Comparison of ENCODE assay signal across 1 cellular context in the genomic region with DNA sequence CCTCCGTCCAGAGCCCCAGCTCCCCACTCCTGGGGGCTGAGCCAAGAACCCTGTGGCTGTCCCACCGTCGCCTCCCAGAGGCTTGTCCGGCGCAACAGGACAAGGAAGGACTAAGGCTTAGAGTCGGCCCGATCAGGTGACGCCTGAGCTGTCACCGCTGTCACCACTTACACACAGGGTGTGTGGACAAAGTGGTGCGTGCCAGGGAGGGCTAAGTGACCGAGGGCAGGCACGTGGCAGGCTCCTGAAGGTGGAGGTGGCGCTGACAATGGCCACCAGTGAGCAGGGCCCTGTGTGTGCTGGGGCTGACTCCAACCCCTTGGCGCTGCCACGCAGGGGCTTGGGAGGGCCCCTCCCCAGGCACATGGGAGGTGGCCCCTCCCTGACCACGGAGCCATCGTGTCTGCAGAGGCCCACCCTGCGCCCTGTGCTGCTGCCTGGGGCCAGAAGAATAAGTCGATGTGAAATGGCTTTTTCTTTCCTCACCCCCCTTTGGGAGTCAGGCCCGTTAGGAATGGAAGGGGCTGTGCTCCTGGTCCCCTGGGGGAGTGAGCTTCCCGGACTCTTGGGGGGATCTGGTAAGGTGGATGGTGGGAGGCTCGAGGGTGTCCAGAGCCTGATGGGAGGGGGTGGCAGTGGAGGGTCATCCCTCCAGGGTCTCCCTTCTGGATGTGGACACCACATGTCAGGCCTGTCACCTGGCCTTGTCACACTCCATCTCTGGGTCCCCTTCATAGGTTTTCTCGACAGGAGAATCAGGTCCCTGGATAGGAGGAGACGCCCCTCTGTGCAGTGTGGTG.
A peak's percentile ranks its signal among the peaks of the same experiment; 100 is the strongest.
TF ChIP-seq lines count a peak whose summit lies in the region.

No MANE protein-coding gene starts in this region.

TF ChIP-seq in K562, 482 proteins besides CTCF, POLR2A, EP300 and RAD21 (continued from another document and continues in another):
- TF ChIP-seq, protein P1, sequence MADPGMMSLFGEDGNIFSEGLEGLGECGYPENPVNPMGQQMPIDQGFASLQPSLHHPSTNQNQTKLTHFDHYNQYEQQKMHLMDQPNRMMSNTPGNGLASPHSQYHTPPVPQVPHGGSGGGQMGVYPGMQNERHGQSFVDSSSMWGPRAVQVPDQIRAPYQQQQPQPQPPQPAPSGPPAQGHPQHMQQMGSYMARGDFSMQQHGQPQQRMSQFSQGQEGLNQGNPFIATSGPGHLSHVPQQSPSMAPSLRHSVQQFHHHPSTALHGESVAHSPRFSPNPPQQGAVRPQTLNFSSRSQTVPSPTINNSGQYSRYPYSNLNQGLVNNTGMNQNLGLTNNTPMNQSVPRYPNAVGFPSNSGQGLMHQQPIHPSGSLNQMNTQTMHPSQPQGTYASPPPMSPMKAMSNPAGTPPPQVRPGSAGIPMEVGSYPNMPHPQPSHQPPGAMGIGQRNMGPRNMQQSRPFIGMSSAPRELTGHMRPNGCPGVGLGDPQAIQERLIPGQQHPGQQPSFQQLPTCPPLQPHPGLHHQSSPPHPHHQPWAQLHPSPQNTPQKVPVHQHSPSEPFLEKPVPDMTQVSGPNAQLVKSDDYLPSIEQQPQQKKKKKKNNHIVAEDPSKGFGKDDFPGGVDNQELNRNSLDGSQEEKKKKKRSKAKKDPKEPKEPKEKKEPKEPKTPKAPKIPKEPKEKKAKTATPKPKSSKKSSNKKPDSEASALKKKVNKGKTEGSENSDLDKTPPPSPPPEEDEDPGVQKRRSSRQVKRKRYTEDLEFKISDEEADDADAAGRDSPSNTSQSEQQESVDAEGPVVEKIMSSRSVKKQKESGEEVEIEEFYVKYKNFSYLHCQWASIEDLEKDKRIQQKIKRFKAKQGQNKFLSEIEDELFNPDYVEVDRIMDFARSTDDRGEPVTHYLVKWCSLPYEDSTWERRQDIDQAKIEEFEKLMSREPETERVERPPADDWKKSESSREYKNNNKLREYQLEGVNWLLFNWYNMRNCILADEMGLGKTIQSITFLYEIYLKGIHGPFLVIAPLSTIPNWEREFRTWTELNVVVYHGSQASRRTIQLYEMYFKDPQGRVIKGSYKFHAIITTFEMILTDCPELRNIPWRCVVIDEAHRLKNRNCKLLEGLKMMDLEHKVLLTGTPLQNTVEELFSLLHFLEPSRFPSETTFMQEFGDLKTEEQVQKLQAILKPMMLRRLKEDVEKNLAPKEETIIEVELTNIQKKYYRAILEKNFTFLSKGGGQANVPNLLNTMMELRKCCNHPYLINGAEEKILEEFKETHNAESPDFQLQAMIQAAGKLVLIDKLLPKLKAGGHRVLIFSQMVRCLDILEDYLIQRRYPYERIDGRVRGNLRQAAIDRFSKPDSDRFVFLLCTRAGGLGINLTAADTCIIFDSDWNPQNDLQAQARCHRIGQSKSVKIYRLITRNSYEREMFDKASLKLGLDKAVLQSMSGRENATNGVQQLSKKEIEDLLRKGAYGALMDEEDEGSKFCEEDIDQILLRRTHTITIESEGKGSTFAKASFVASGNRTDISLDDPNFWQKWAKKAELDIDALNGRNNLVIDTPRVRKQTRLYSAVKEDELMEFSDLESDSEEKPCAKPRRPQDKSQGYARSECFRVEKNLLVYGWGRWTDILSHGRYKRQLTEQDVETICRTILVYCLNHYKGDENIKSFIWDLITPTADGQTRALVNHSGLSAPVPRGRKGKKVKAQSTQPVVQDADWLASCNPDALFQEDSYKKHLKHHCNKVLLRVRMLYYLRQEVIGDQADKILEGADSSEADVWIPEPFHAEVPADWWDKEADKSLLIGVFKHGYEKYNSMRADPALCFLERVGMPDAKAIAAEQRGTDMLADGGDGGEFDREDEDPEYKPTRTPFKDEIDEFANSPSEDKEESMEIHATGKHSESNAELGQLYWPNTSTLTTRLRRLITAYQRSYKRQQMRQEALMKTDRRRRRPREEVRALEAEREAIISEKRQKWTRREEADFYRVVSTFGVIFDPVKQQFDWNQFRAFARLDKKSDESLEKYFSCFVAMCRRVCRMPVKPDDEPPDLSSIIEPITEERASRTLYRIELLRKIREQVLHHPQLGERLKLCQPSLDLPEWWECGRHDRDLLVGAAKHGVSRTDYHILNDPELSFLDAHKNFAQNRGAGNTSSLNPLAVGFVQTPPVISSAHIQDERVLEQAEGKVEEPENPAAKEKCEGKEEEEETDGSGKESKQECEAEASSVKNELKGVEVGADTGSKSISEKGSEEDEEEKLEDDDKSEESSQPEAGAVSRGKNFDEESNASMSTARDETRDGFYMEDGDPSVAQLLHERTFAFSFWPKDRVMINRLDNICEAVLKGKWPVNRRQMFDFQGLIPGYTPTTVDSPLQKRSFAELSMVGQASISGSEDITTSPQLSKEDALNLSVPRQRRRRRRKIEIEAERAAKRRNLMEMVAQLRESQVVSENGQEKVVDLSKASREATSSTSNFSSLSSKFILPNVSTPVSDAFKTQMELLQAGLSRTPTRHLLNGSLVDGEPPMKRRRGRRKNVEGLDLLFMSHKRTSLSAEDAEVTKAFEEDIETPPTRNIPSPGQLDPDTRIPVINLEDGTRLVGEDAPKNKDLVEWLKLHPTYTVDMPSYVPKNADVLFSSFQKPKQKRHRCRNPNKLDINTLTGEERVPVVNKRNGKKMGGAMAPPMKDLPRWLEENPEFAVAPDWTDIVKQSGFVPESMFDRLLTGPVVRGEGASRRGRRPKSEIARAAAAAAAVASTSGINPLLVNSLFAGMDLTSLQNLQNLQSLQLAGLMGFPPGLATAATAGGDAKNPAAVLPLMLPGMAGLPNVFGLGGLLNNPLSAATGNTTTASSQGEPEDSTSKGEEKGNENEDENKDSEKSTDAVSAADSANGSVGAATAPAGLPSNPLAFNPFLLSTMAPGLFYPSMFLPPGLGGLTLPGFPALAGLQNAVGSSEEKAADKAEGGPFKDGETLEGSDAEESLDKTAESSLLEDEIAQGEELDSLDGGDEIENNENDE (IDR thresholded peaks at IDR 0.05; ENCODE audit: low read depth, low read length) = no peak
- TF ChIP-seq, protein P2, sequence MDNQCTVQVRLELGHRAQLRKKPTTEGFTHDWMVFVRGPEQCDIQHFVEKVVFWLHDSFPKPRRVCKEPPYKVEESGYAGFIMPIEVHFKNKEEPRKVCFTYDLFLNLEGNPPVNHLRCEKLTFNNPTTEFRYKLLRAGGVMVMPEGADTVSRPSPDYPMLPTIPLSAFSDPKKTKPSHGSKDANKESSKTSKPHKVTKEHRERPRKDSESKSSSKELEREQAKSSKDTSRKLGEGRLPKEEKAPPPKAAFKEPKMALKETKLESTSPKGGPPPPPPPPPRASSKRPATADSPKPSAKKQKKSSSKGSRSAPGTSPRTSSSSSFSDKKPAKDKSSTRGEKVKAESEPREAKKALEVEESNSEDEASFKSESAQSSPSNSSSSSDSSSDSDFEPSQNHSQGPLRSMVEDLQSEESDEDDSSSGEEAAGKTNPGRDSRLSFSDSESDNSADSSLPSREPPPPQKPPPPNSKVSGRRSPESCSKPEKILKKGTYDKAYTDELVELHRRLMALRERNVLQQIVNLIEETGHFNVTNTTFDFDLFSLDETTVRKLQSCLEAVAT (IDR thresholded peaks at IDR 0.05) = no peak
- TF ChIP-seq ZFX (CRISPR knock-in tag; IDR thresholded peaks at IDR 0.05) (no peak), E2F3 (CRISPR knock-in tag; IDR thresholded peaks at IDR 0.05) (no peak), NFRKB (IDR thresholded peaks at IDR 0.05; ENCODE audit: low read depth) (no peak), ESRRB (CRISPR knock-in tag; IDR thresholded peaks at IDR 0.05; ENCODE audit: borderline replicate concordance) (no peak), RBBP5 (IDR thresholded peaks at IDR 0.05; ENCODE audit: borderline replicate concordance, insufficient read depth, low read length, poor library complexity, severe bottlenecking) (no peak), ARHGAP35 (IDR thresholded peaks at IDR 0.05; ENCODE audit: partially characterized antibody) (no peak), RFX1 (IDR thresholded peaks at IDR 0.05) (no peak), ZNF12 (CRISPR knock-in tag; IDR thresholded peaks at IDR 0.05) (no peak), ZNF184 (CRISPR knock-in tag; IDR thresholded peaks at IDR 0.05) (no peak), CXXC5 (CRISPR knock-in tag; IDR thresholded peaks at IDR 0.05) (peak; percentile 31; the same call in 1 of the 2 replicates), FOXJ2 (tag; IDR thresholded peaks at IDR 0.05) (no peak), NCOA6 (IDR thresholded peaks at IDR 0.05) (no peak), HLTF (IDR thresholded peaks at IDR 0.05) (no peak), THRAP3 (IDR thresholded peaks at IDR 0.05; ENCODE audit: borderline replicate concordance) (no peak), NFIC (IDR thresholded peaks at IDR 0.05) (no peak)
- TF ChIP-seq, protein P3, sequence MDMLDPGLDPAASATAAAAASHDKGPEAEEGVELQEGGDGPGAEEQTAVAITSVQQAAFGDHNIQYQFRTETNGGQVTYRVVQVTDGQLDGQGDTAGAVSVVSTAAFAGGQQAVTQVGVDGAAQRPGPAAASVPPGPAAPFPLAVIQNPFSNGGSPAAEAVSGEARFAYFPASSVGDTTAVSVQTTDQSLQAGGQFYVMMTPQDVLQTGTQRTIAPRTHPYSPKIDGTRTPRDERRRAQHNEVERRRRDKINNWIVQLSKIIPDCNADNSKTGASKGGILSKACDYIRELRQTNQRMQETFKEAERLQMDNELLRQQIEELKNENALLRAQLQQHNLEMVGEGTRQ (CRISPR knock-in tag; IDR thresholded peaks at IDR 0.05) = peak; percentile 55
- TF ChIP-seq, protein P4, sequence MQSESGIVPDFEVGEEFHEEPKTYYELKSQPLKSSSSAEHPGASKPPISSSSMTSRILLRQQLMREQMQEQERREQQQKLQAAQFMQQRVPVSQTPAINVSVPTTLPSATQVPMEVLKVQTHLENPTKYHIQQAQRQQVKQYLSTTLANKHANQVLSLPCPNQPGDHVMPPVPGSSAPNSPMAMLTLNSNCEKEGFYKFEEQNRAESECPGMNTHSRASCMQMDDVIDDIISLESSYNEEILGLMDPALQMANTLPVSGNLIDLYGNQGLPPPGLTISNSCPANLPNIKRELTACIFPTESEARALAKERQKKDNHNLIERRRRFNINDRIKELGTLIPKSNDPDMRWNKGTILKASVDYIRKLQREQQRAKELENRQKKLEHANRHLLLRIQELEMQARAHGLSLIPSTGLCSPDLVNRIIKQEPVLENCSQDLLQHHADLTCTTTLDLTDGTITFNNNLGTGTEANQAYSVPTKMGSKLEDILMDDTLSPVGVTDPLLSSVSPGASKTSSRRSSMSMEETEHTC (IDR thresholded peaks at IDR 0.05) = 0 out of 2 replicates have a peak, but pooled peaks have one; percentile 7
- TF ChIP-seq, protein P5, sequence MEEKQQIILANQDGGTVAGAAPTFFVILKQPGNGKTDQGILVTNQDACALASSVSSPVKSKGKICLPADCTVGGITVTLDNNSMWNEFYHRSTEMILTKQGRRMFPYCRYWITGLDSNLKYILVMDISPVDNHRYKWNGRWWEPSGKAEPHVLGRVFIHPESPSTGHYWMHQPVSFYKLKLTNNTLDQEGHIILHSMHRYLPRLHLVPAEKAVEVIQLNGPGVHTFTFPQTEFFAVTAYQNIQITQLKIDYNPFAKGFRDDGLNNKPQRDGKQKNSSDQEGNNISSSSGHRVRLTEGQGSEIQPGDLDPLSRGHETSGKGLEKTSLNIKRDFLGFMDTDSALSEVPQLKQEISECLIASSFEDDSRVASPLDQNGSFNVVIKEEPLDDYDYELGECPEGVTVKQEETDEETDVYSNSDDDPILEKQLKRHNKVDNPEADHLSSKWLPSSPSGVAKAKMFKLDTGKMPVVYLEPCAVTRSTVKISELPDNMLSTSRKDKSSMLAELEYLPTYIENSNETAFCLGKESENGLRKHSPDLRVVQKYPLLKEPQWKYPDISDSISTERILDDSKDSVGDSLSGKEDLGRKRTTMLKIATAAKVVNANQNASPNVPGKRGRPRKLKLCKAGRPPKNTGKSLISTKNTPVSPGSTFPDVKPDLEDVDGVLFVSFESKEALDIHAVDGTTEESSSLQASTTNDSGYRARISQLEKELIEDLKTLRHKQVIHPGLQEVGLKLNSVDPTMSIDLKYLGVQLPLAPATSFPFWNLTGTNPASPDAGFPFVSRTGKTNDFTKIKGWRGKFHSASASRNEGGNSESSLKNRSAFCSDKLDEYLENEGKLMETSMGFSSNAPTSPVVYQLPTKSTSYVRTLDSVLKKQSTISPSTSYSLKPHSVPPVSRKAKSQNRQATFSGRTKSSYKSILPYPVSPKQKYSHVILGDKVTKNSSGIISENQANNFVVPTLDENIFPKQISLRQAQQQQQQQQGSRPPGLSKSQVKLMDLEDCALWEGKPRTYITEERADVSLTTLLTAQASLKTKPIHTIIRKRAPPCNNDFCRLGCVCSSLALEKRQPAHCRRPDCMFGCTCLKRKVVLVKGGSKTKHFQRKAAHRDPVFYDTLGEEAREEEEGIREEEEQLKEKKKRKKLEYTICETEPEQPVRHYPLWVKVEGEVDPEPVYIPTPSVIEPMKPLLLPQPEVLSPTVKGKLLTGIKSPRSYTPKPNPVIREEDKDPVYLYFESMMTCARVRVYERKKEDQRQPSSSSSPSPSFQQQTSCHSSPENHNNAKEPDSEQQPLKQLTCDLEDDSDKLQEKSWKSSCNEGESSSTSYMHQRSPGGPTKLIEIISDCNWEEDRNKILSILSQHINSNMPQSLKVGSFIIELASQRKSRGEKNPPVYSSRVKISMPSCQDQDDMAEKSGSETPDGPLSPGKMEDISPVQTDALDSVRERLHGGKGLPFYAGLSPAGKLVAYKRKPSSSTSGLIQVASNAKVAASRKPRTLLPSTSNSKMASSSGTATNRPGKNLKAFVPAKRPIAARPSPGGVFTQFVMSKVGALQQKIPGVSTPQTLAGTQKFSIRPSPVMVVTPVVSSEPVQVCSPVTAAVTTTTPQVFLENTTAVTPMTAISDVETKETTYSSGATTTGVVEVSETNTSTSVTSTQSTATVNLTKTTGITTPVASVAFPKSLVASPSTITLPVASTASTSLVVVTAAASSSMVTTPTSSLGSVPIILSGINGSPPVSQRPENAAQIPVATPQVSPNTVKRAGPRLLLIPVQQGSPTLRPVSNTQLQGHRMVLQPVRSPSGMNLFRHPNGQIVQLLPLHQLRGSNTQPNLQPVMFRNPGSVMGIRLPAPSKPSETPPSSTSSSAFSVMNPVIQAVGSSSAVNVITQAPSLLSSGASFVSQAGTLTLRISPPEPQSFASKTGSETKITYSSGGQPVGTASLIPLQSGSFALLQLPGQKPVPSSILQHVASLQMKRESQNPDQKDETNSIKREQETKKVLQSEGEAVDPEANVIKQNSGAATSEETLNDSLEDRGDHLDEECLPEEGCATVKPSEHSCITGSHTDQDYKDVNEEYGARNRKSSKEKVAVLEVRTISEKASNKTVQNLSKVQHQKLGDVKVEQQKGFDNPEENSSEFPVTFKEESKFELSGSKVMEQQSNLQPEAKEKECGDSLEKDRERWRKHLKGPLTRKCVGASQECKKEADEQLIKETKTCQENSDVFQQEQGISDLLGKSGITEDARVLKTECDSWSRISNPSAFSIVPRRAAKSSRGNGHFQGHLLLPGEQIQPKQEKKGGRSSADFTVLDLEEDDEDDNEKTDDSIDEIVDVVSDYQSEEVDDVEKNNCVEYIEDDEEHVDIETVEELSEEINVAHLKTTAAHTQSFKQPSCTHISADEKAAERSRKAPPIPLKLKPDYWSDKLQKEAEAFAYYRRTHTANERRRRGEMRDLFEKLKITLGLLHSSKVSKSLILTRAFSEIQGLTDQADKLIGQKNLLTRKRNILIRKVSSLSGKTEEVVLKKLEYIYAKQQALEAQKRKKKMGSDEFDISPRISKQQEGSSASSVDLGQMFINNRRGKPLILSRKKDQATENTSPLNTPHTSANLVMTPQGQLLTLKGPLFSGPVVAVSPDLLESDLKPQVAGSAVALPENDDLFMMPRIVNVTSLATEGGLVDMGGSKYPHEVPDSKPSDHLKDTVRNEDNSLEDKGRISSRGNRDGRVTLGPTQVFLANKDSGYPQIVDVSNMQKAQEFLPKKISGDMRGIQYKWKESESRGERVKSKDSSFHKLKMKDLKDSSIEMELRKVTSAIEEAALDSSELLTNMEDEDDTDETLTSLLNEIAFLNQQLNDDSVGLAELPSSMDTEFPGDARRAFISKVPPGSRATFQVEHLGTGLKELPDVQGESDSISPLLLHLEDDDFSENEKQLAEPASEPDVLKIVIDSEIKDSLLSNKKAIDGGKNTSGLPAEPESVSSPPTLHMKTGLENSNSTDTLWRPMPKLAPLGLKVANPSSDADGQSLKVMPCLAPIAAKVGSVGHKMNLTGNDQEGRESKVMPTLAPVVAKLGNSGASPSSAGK (IDR thresholded peaks at IDR 0.05) = peak; percentile 55; the same call in 1 of the 2 replicates
